ENCODE assay signal across 10 cellular contexts in the genomic region with DNA sequence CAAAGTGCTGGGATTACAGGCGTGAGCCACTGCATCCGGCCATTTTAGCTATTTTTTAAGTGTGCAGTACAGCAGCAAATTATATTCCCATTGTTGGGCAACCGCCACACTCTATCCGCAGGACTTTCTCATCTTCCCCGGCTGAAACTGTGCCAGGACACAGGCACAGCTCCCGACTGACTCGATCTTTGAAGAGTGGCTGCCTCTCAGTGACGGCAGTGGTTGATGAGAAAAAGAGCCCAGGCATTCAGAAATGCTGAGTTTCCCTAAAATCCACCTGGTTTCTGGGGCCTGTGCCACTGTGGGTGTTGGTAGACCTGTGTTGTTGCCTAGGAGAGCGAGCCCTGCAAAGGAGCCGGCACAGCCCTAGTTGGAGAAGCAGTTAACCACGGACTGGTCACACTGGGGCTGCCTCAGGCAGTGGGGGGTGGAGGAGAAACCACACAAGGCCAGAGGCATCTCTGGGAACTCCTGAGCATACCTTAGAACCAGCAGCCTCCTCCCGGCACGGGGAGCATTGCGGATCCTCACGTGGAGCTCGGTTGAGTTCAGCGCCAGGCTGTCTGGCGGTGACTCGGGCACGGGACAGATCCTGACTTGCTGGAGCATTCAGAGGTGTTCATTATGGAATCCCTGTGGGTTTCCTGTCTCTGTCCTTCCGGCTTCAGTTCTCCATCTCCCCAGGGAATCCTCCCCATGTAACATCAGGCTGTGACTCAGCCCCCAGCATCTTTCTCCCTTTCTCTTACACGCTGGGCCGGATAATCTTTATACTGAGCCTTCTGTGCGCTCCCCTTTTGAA. TPM values are rescaled to one million over a fixed set of nuclear protein-coding genes. Genes with fewer than 3 reads are reported as not detected.
A peak's percentile ranks its signal among the peaks of the same experiment; 100 is the strongest.
DNase-seq lines count a peak whose midpoint lies in the region; ATAC-seq and TF ChIP-seq lines count a peak whose summit lies in the region.
"Had no signal": no experiment of that assay in that cellular context is flagged by ENCODE, and none has a peak within 500 bp of the region (broad histone marks: within the 10 kb centered on the region; RNA-seq: fewer than 3 reads in every experiment).

No MANE protein-coding gene starts in this region.

- H3K36me3 ChIP-seq in RWPE2 (ENCODE audit: low read depth) (peaks cover 86% of the 10 kb centered on the region), gastrocnemius medialis (peaks cover 29 to 99% of the 10 kb centered on the region in 2 donors), colonic mucosa (peaks cover 34% of the 10 kb centered on the region)

- no peak for TF ChIP-seq CTCF in RWPE2 (IDR thresholded peaks at IDR 0.05; ENCODE audit: poor library complexity, severe bottlenecking)
- TF ChIP-seq CTCF in gastrocnemius medialis (IDR thresholded peaks at IDR 0.05 in 4 of 5, conservative IDR thresholded peaks at IDR 0.05 in 1 of 5): no peak
- TF ChIP-seq CTCF in colonic mucosa (IDR thresholded peaks at IDR 0.05): no peak

- peak; percentile 88 for ATAC-seq in RWPE2 (ENCODE audit: low read depth)
- ATAC-seq in esophagus mucosa: peak; percentile 79
- peak in 1 of 2 donors; percentile 69 for ATAC-seq in gastrocnemius medialis
- no peak for ATAC-seq in HG02870 (IDR thresholded peaks at IDR 0.05; ENCODE audit: unreplicated experiment)
- ATAC-seq in HG02938 (IDR thresholded peaks at IDR 0.05; ENCODE audit: unreplicated experiment): no peak

- H3K4me1 ChIP-seq in RWPE2 (ENCODE audit: insufficient read depth, poor library complexity, severe bottlenecking) (peaks cover 19% of the 10 kb centered on the region), gastrocnemius medialis (peaks cover 0 to 5% of the 10 kb centered on the region in 2 donors), colonic mucosa (no peaks in the 10 kb centered on the region)

- H3K4me3 ChIP-seq in RWPE2 (ENCODE audit: severe bottlenecking) (no peak overlapping the region), gastrocnemius medialis (no peak overlapping the region), colonic mucosa (no peak overlapping the region)

- intact Hi-C loops in gastrocnemius medialis (cut with DNase I; ENCODE audit: low total_unique reads): no loop called here
- intact Hi-C loops in colonic mucosa (cut with DNase I): no loop called here

- no peak for TF ChIP-seq POLR2A in gastrocnemius medialis (IDR thresholded peaks at IDR 0.05)

- H3K9ac ChIP-seq in colonic mucosa (ENCODE audit: low read depth in 2 of 2, low read length in 2 of 2): no peak overlapping the region

- in situ Hi-C loops in gastrocnemius medialis (cut with MboI; ENCODE audit: low sequenced_read_pairs in 4 of 4): loop anchor here in 1 of 4 donors (10.0 kb wide), 1 partner anchor 186 kb away; no protein-coding TSS in a partner anchor

- H3K9me3 ChIP-seq in RWPE2 (ENCODE audit: severe bottlenecking) (no peaks in the 10 kb centered on the region), gastrocnemius medialis (no peaks in the 10 kb centered on the region), colonic mucosa (no peaks in the 10 kb centered on the region)

- DNase-seq in EH (ENCODE audit: low read depth) (peak; percentile 84), RWPE2 (ENCODE audit: low spot score) (peak; percentile 93), gastrocnemius medialis (peak in 1 of 2 donors; percentile 56), NCI-H2081 treated with DMSO at 0.1 percent for 48 hours (lab: John Stamatoyannopoulos, UW) (no peak), colonic mucosa (no peak)
- DNase-seq: NCI-H1930 had no signal

- H3K27me3 ChIP-seq in RWPE2 (ENCODE audit: insufficient read depth, poor library complexity, severe bottlenecking) (no peaks in the 10 kb centered on the region), gastrocnemius medialis (no peaks in the 10 kb centered on the region), colonic mucosa (no peaks in the 10 kb centered on the region)

- H3K27ac ChIP-seq in RWPE2 (ENCODE audit: poor library complexity, severe bottlenecking) (peak overlapping the region; percentile 89), gastrocnemius medialis (peak overlapping the region in 3 of 4 donors; percentile 29 to 61 (median 54)), colonic mucosa (no peak overlapping the region)
- H3K27ac ChIP-seq: HL-60 had no signal

RNA-seq across cellular contexts. Expression of gene PFKFB3, which starts 16.2 kb away (rescaled TPM):
- total RNA-seq in esophagus mucosa (48.2 TPM), gastrocnemius medialis (1,000 to 10,000 TPM in 1 of 4 donors, 100 to 1,000 TPM in 3; 218 to 1,159 (median 337) TPM), colonic mucosa (10 to 100 TPM; 23.4 to 70.7 TPM)

Comparison
In these comparisons a context has a peak if more than half of its experiments do, and no peak if none do; other contexts are left out.
1. DNase-seq: peak in EH (single experiment) and RWPE2 (single experiment); none in NCI-H2081 treated with DMSO at 0.1 percent for 48 hours (single experiment) and colonic mucosa (single experiment).
2. ATAC-seq: peak in RWPE2 (single experiment) and esophagus mucosa (single experiment); none in HG02870 (single experiment) and HG02938 (single experiment).